In genomic region chr15:40847225-40847961, GRCh38 we compare ENCODE assay signal across 6 cellular contexts. TPM values are rescaled to one million over a fixed set of nuclear protein-coding genes. Genes with fewer than 3 reads are reported as not detected.
DNase-seq lines count a peak whose midpoint lies in the region; ATAC-seq and TF ChIP-seq lines count a peak whose summit lies in the region.

No MANE protein-coding gene starts in this region.

- intact Hi-C loops in activated CD8-positive, alpha-beta T cell treated with anti-CD3 and anti-CD28 coated beads for 36 hours (cut with micrococcal nuclease): no loop called here

- TF ChIP-seq POLR2A in gastroesophageal sphincter (IDR thresholded peaks at IDR 0.05): no peak

- H3K4me1 Mint-ChIP-seq in type B pancreatic cell (ENCODE audit: unreplicated experiment): peaks cover 12% of the 10 kb centered on the region
- peaks cover 11% of the 10 kb centered on the region for H3K4me1 Mint-ChIP-seq in activated CD8-positive, alpha-beta T cell treated with anti-CD3 and anti-CD28 coated beads for 36 hours (ENCODE audit: low read depth)

- H3K27ac Mint-ChIP-seq in type B pancreatic cell: peak overlapping the region; percentile 98
- H3K27ac Mint-ChIP-seq in activated CD8-positive, alpha-beta T cell treated with anti-CD3 and anti-CD28 coated beads for 36 hours: no peak overlapping the region

- 50 to 90% methylated on average over 1 to 4 of the region's 7 CpGs for WGBS in gastroesophageal sphincter (ENCODE audit: low coverage in 1 of 2), 2 donors

- peaks cover 28% of the 10 kb centered on the region for H3K27me3 Mint-ChIP-seq in type B pancreatic cell
- H3K27me3 Mint-ChIP-seq in activated CD8-positive, alpha-beta T cell treated with anti-CD3 and anti-CD28 coated beads for 36 hours: peaks cover 16% of the 10 kb centered on the region

- H3K27me3 ChIP-seq in BLaER1 (0 out of 2 replicates have a peak, but pooled peaks cover 2% of the 10 kb centered on the region), gastroesophageal sphincter (peaks cover 51% of the 10 kb centered on the region)

- H3K4me2 ChIP-seq in BLaER1: peak overlapping the region; percentile 92

- POLR2A ChIA-PET in activated CD8-positive, alpha-beta T cell treated with anti-CD3 and anti-CD28 coated beads for 36 hours (lab: Charles Lee): no interaction called here

- H3K4me3 ChIP-seq in BLaER1 (peak overlapping the region; percentile 93), gastroesophageal sphincter (no peak overlapping the region)

- peak overlapping the region; percentile 70 for H3K27ac ChIP-seq in BLaER1
- no peak overlapping the region for H3K27ac ChIP-seq in gastroesophageal sphincter

- H3K36me3 ChIP-seq in BLaER1 (peaks cover 35% of the 10 kb centered on the region), gastroesophageal sphincter (no peaks in the 10 kb centered on the region)

- no peak for TF ChIP-seq CTCF in gastroesophageal sphincter (IDR thresholded peaks at IDR 0.05)
- TF ChIP-seq CTCF in type B pancreatic cell (conservative IDR thresholded peaks at IDR 0.05): no peak
- TF ChIP-seq CTCF in activated CD8-positive, alpha-beta T cell treated with anti-CD3 and anti-CD28 coated beads for 36 hours (IDR thresholded peaks at IDR 0.05): no peak

- TF ChIP-seq EP300 in gastroesophageal sphincter (IDR thresholded peaks at IDR 0.05): no peak

- H4K20me1 ChIP-seq in BLaER1: peaks cover 48% of the 10 kb centered on the region

- H3K9ac ChIP-seq in BLaER1: peak overlapping the region; percentile 78

- H3K4me1 ChIP-seq in BLaER1 (peaks cover 43% of the 10 kb centered on the region), gastroesophageal sphincter (peaks cover 4 to 20% (median 11%) of the 10 kb centered on the region in 3 donors)

- CTCF ChIA-PET in activated CD8-positive, alpha-beta T cell treated with anti-CD3 and anti-CD28 coated beads for 36 hours (lab: Charles Lee): interaction anchor here (1.1 to 6.3 kb wide), 4 partner anchors 10 to 57 kb away, joined by 3 to 65 read pairs (median 7); partner anchors contain the start of gene VPS18

- H3K9me3 Mint-ChIP-seq in type B pancreatic cell: no peaks in the 10 kb centered on the region
- H3K9me3 Mint-ChIP-seq in activated CD8-positive, alpha-beta T cell treated with anti-CD3 and anti-CD28 coated beads for 36 hours: no peaks in the 10 kb centered on the region

- H3K4me3 Mint-ChIP-seq in type B pancreatic cell: peak overlapping the region; percentile 98
- H3K4me3 Mint-ChIP-seq in activated CD8-positive, alpha-beta T cell treated with anti-CD3 and anti-CD28 coated beads for 36 hours: no peak overlapping the region

- peaks cover 11% of the 10 kb centered on the region for H3K36me3 Mint-ChIP-seq in type B pancreatic cell
- peaks cover 2% of the 10 kb centered on the region for H3K36me3 Mint-ChIP-seq in activated CD8-positive, alpha-beta T cell treated with anti-CD3 and anti-CD28 coated beads for 36 hours (ENCODE audit: low read depth)

- ATAC-seq in GM21529 (IDR thresholded peaks at IDR 0.05; ENCODE audit: unreplicated experiment) (peak; percentile 69), gastroesophageal sphincter (peak; percentile 33)
- no peak for ATAC-seq in activated CD8-positive, alpha-beta T cell treated with anti-CD3 and anti-CD28 coated beads for 36 hours

- DNase-seq in NCI-H82 treated with DMSO at 0.1 percent for 48 hours (lab: John Stamatoyannopoulos, UW; ENCODE audit: unreplicated experiment) (peak; percentile 81), type B pancreatic cell (ENCODE audit: extremely low spot score, unreplicated experiment) (no peak)
- DNase-seq in activated CD8-positive, alpha-beta T cell treated with anti-CD3 and anti-CD28 coated beads for 36 hours: no peak

- H3K9me3 ChIP-seq in BLaER1: no peaks in the 10 kb centered on the region
- H3K9me3 ChIP-seq in gastroesophageal sphincter: no peaks in the 10 kb centered on the region

RNA-seq across cellular contexts. Expression of gene SPINT1, which starts 3.5 kb away (rescaled TPM):
- 10 to 100 TPM in 1 of 4 donors, 1 to 10 TPM in 3; 2.0 to 29.8 (median 2.8) TPM for total RNA-seq in gastroesophageal sphincter
- total RNA-seq in type B pancreatic cell (ENCODE audit: low replicate concordance): 156 and 401 TPM in 2 replicates
- total RNA-seq in activated CD8-positive, alpha-beta T cell treated with anti-CD3 and anti-CD28 coated beads for 36 hours: 1 to 10 TPM; 6.3 to 6.5 TPM

RNA-seq across cellular contexts. Expression of gene PPP1R14D, which starts 18.9 kb away (rescaled TPM):
- total RNA-seq in gastroesophageal sphincter (not detected), type B pancreatic cell (ENCODE audit: low replicate concordance) (0.70 and 1.0 TPM in 2 replicates)
- not detected for total RNA-seq in activated CD8-positive, alpha-beta T cell treated with anti-CD3 and anti-CD28 coated beads for 36 hours

RNA-seq across cellular contexts. Expression of gene RHOV, which starts 26.6 kb away (rescaled TPM):
- 1 to 10 TPM in 1 of 4 donors, not detected in 3; 7.0 TPM for total RNA-seq in gastroesophageal sphincter
- total RNA-seq in type B pancreatic cell (ENCODE audit: low replicate concordance): 19.3 and 43.3 TPM in 2 replicates
- under 1 TPM; 0.40 to 0.41 TPM for total RNA-seq in activated CD8-positive, alpha-beta T cell treated with anti-CD3 and anti-CD28 coated beads for 36 hours

RNA-seq across cellular contexts. Expression of gene DNAJC17, which starts 40.1 kb away (rescaled TPM):
- total RNA-seq in gastroesophageal sphincter: 10 to 100 TPM in 3 of 4 donors, 1 to 10 TPM in 1; 7.8 to 20.5 (median 17.8) TPM
- 23.7 and 38.3 TPM in 2 replicates for total RNA-seq in type B pancreatic cell (ENCODE audit: low replicate concordance)
- 10 to 100 TPM; 35.8 to 35.9 TPM for total RNA-seq in activated CD8-positive, alpha-beta T cell treated with anti-CD3 and anti-CD28 coated beads for 36 hours

RNA-seq across cellular contexts. Expression of gene ZFYVE19, which starts 40.5 kb away (rescaled TPM):
- total RNA-seq in gastroesophageal sphincter: 10 to 100 TPM; 13.3 to 25.5 (median 19.7) TPM
- total RNA-seq in type B pancreatic cell (ENCODE audit: low replicate concordance): 31.6 and 45.0 TPM in 2 replicates
- 10 to 100 TPM; 20.1 to 22.7 TPM for total RNA-seq in activated CD8-positive, alpha-beta T cell treated with anti-CD3 and anti-CD28 coated beads for 36 hours
